In genomic region chr10:2817923-2818322, GRCh38 we compare ENCODE assay signal across 20 cellular contexts.
DNase-seq lines count a peak whose midpoint lies in the region; ATAC-seq, FAIRE-seq and TF ChIP-seq lines count a peak whose summit lies in the region.
"Had no signal": no experiment of that assay in that cellular context is flagged by ENCODE, and none has a peak within 500 bp of the region (broad histone marks: within the 10 kb centered on the region; RNA-seq: fewer than 3 reads in every experiment).

No MANE protein-coding gene starts in this region.

- no peaks in the 10 kb centered on the region for H3F3A ChIP-seq in GM23338 (replicated peaks; ENCODE audit: low read depth)

- H3K4me2 ChIP-seq in BLaER1: peak overlapping the region; percentile 16; the same call in 1 of the 2 replicates
- H3K4me2 ChIP-seq in GM23338: no peak overlapping the region

- H3K4me3 Mint-ChIP-seq in GM23338: no peak overlapping the region
- H3K4me3 Mint-ChIP-seq: B cell; CD4-positive, alpha-beta T cell; HFFc6 had no signal

- H3K4me3 ChIP-seq in BLaER1 (no peak overlapping the region), GM23338 (no peak overlapping the region), esophagus muscularis mucosa (peak overlapping the region in 3 of 4 donors; percentile 1 to 16 (median 5)), stomach smooth muscle (ENCODE audit: low read length in 2 of 2) (peak overlapping the region; percentile 41 to 54)
- H3K4me3 ChIP-seq: GM12878 had no signal

- DNase-seq in GM23338 (ENCODE audit: low spot score) (no peak), esophagus muscularis mucosa (ENCODE audit: extremely low spot score) (no peak), urothelium cell line (ENCODE audit: low spot score) (no peak)
- DNase-seq: Calu3; CD4-positive, alpha-beta T cell; DMS 273 treated with DMSO at 0.1 percent for 48 hours; DMS53; DND-41; EL; GOT3; H7; HFFc6 had no signal

- H3K27ac Mint-ChIP-seq in GM23338: no peak overlapping the region
- H3K27ac Mint-ChIP-seq: B cell; CD4-positive, alpha-beta T cell; HFFc6 had no signal

- H2AFZ ChIP-seq in GM23338: 0 out of 2 replicates have a peak overlapping the region, but pooled peaks have one; percentile 32

- H3K9me3 Mint-ChIP-seq in GM23338: no peaks in the 10 kb centered on the region
- H3K9me3 Mint-ChIP-seq: CD4-positive, alpha-beta T cell; HFFc6 had no signal

- no peak for TF ChIP-seq POLR2A in esophagus muscularis mucosa (IDR thresholded peaks at IDR 0.05; ENCODE audit: low read depth)

- no peaks in the 10 kb centered on the region for H3K27me3 ChIP-seq in BLaER1
- no peaks in the 10 kb centered on the region for H3K27me3 ChIP-seq in GM23338 (ENCODE audit: insufficient read depth)
- H3K27me3 ChIP-seq in esophagus muscularis mucosa: no peaks in the 10 kb centered on the region
- no peaks in the 10 kb centered on the region for H3K27me3 ChIP-seq in stomach smooth muscle (ENCODE audit: control insufficient read depth in 1 of 2, insufficient read depth in 2 of 2, low read length in 2 of 2)

- H3K4me1 Mint-ChIP-seq in GM23338: no peaks in the 10 kb centered on the region
- H3K4me1 Mint-ChIP-seq: B cell had no signal

- H3K9ac ChIP-seq in BLaER1: no peak overlapping the region
- H3K9ac ChIP-seq in stomach smooth muscle (ENCODE audit: low read length in 2 of 2): no peak overlapping the region

- H3K4me1 ChIP-seq in BLaER1 (peaks cover 7% of the 10 kb centered on the region; the same call in 1 of the 2 replicates), GM23338 (ENCODE audit: insufficient read depth) (no peaks in the 10 kb centered on the region), esophagus muscularis mucosa (peaks cover 0 to 24% (median 17%) of the 10 kb centered on the region in 4 donors), stomach smooth muscle (ENCODE audit: control insufficient read depth, insufficient read depth, low read length) (peaks cover 14% of the 10 kb centered on the region)

- ATAC-seq in GM23338 (no peak), GM21526 (IDR thresholded peaks at IDR 0.05; ENCODE audit: low FRiP score, unreplicated experiment) (no peak)
- ATAC-seq: GM12878, HCT116 had no signal

- WGBS in esophagus muscularis mucosa: 37% methylated on average over 12 of the region's 12 CpGs

- H3K79me2 ChIP-seq in GM23338 (replicated peaks; ENCODE audit: insufficient read depth): no peaks in the 10 kb centered on the region

- H4K20me1 ChIP-seq in BLaER1: no peaks in the 10 kb centered on the region
- H4K20me1 ChIP-seq in GM23338 (replicated peaks; ENCODE audit: insufficient read depth): no peaks in the 10 kb centered on the region

- H3K36me3 ChIP-seq in BLaER1 (no peaks in the 10 kb centered on the region), GM23338 (ENCODE audit: insufficient read depth) (no peaks in the 10 kb centered on the region), esophagus muscularis mucosa (no peaks in the 10 kb centered on the region), stomach smooth muscle (ENCODE audit: control insufficient read depth in 2 of 2, insufficient read depth in 2 of 2, low read length in 2 of 2) (no peaks in the 10 kb centered on the region)

- no peak for TF ChIP-seq EP300 in esophagus muscularis mucosa (IDR thresholded peaks at IDR 0.05)

- TF ChIP-seq CTCF in GM23338 (conservative IDR thresholded peaks at IDR 0.05; ENCODE audit: low read depth in 2 of 2) (no peak), esophagus muscularis mucosa (IDR thresholded peaks at IDR 0.05) (no peak)

- no peaks in the 10 kb centered on the region for H3K9me3 ChIP-seq in BLaER1
- H3K9me3 ChIP-seq in esophagus muscularis mucosa: no peaks in the 10 kb centered on the region
- H3K9me3 ChIP-seq in stomach smooth muscle (ENCODE audit: control insufficient read depth in 2 of 2, low read length in 2 of 2): no peaks in the 10 kb centered on the region

- H3K27ac ChIP-seq in BLaER1 (no peak overlapping the region), GM23338 (ENCODE audit: low read depth) (no peak overlapping the region), esophagus muscularis mucosa (replicated peaks in 1 of 4) (peak overlapping the region in 2 of 4 donors; percentile 40 to 45), stomach smooth muscle (ENCODE audit: low read length) (peak overlapping the region; percentile 41)
- H3K27ac ChIP-seq: C4-2B, HL-60 had no signal

- intact Hi-C loops in esophagus muscularis mucosa (cut with DNase I): no loop called here

- no peaks in the 10 kb centered on the region for H3K9me2 ChIP-seq in GM23338 (ENCODE audit: insufficient read depth)

- H3K36me3 Mint-ChIP-seq in GM23338 (ENCODE audit: low read depth): no peaks in the 10 kb centered on the region

- H3K27me3 Mint-ChIP-seq in GM23338 (ENCODE audit: insufficient read depth, low read depth, poor library complexity): peaks cover under 1% of the 10 kb centered on the region
- H3K27me3 Mint-ChIP-seq: B cell had no signal

- FAIRE-seq in urothelium cell line (lab: Jason Lieb, UNC): no peak
- FAIRE-seq: GM12878 had no signal

TF ChIP-seq in GM23338, 12 proteins besides CTCF, POLR2A, EP300 and RAD21 (continues in another document):
- TF ChIP-seq EZH2phosphoT487 (IDR thresholded peaks at IDR 0.05; ENCODE audit: unreplicated experiment) (no peak), CREB1 (CRISPR knock-in tag; IDR thresholded peaks at IDR 0.05; ENCODE audit: low read depth) (no peak), ZNF462 (CRISPR knock-in tag; IDR thresholded peaks at IDR 0.05) (no peak)

Comparison
In these comparisons a context has a peak if more than half of its experiments do, and no peak if none do; other contexts are left out.
1. H3K4me3 ChIP-seq: peak in esophagus muscularis mucosa (3 of 4) and stomach smooth muscle (2 of 2); none in BLaER1 (single experiment) and GM23338 (single experiment).